ENCODE assay signal across 24 cellular contexts in genomic region chr5:180329606-180330269, GRCh38. TPM values are rescaled to one million over a fixed set of nuclear protein-coding genes. Genes with fewer than 3 reads are reported as not detected.
DNase-seq lines count a peak whose midpoint lies in the region; ATAC-seq, FAIRE-seq and TF ChIP-seq lines count a peak whose summit lies in the region.
"Had no signal": no experiment of that assay in that cellular context is flagged by ENCODE, and none has a peak within 500 bp of the region (broad histone marks: within the 10 kb centered on the region; RNA-seq: fewer than 3 reads in every experiment).

No MANE protein-coding gene starts in this region.

- H3K9ac ChIP-seq in H1 (replicated peaks in 1 of 4; ENCODE audit: extremely low read depth in 1 of 4, low read depth in 3 of 4, low read length in 3 of 4), result no peak overlapping the region

- H3K4me2 ChIP-seq in H1 (ENCODE audit: insufficient read depth in 1 of 2, low read depth in 2 of 2, low read length in 2 of 2) (no peak overlapping the region), osteoblast (ENCODE audit: insufficient read depth, low read length) (peak overlapping the region; percentile 71)

- no peak for ATAC-seq in left cardiac atrium
- ATAC-seq in Right ventricle myocardium inferior, result no peak
- no peak for ATAC-seq in upper lobe of right lung
- ATAC-seq in activated CD4-positive, alpha-beta T cell treated with anti-CD3 and anti-CD28 coated beads for 36 hours, result no peak

- no peak overlapping the region for H4K91ac ChIP-seq in H1 (replicated peaks; ENCODE audit: insufficient read length, low read length)

- no peak overlapping the region for H2BK120ac ChIP-seq in H1 (replicated peaks; ENCODE audit: low read depth, low read length)

- H3K27me3 ChIP-seq in H1 (replicated peaks in 1 of 4; ENCODE audit: control insufficient read depth in 3 of 4, extremely low read depth in 1 of 4, insufficient read depth in 3 of 4, low read length in 3 of 4), result no peaks in the 10 kb centered on the region
- H3K27me3 ChIP-seq in osteoblast (ENCODE audit: insufficient read depth, low read length), result no peaks in the 10 kb centered on the region
- H3K27me3 ChIP-seq in upper lobe of right lung, result no peaks in the 10 kb centered on the region
- H3K27me3 ChIP-seq: BE2C, breast epithelium had no signal

- TF ChIP-seq CTCF in H1 (IDR thresholded peaks at IDR 0.05; ENCODE audit: control extremely low read depth in 1 of 3, insufficient read depth in 1 of 3, low read depth in 1 of 3, low read length in 3 of 3) (no peak), osteoblast (IDR thresholded peaks at IDR 0.05; ENCODE audit: extremely low read depth, low read depth, low read length) (no peak), upper lobe of right lung (IDR thresholded peaks at IDR 0.05) (no peak), GM13977 (IDR thresholded peaks at IDR 0.05; ENCODE audit: extremely low read depth, insufficient read depth, missing control alignments) (no peak)

- no peak overlapping the region for H3K23ac ChIP-seq in H1 (ENCODE audit: insufficient read length)

- peak overlapping the region; percentile 79 for H2BK5ac ChIP-seq in H1 (ENCODE audit: low read depth, low read length)

- no peak overlapping the region for H4K8ac ChIP-seq in H1 (ENCODE audit: extremely low read depth, insufficient read depth, low read length)

- H3K36me3 ChIP-seq in H1 (ENCODE audit: control insufficient read depth in 2 of 4, insufficient read depth in 4 of 4, low read length in 3 of 4) (peaks cover 38 to 74% (median 61%) of the 10 kb centered on the region in 4 experiments), osteoblast (ENCODE audit: insufficient read depth, low read length) (peaks cover 52% of the 10 kb centered on the region), upper lobe of right lung (no peaks in the 10 kb centered on the region)
- H3K36me3 ChIP-seq: BE2C, breast epithelium had no signal

- CTCF ChIA-PET in H1 (lab: Charles Lee; ENCODE audit: partially characterized antibody), result interaction anchor here (0.9 to 14.0 kb wide), 18 partner anchors 8 to 497 kb away, joined by 3 to 192 read pairs (median 5); no protein-coding TSS in a partner anchor
- CTCF ChIA-PET in activated CD4-positive, alpha-beta T cell treated with anti-CD3 and anti-CD28 coated beads for 36 hours (lab: Charles Lee), result interaction anchor here (0.6 to 2.5 kb wide), 13 partner anchors 9 to 665 kb away, joined by 3 to 34 read pairs (median 6); partner anchors contain the start of gene GFPT2

- H3K4me3 Mint-ChIP-seq in activated CD4-positive, alpha-beta T cell treated with anti-CD3 and anti-CD28 coated beads for 36 hours, result no peak overlapping the region
- H3K4me3 Mint-ChIP-seq: activated naive CD8-positive, alpha-beta T cell treated with anti-CD3 and anti-CD28 coated beads, Interleukin-2, amount 50 U/mL, for 24 hours; stimulated activated naive CD8-positive, alpha-beta T cell treated with anti-CD3 and anti-CD28 coated beads, Interleukin-15, amount 100 ng/mL, for 72 hours; T-cell; type B pancreatic cell had no signal

- no peak overlapping the region for H3K27ac Mint-ChIP-seq in activated CD4-positive, alpha-beta T cell treated with anti-CD3 and anti-CD28 coated beads for 36 hours
- H3K27ac Mint-ChIP-seq: activated naive CD8-positive, alpha-beta T cell treated with anti-CD3 and anti-CD28 coated beads, Interleukin-2, amount 50 U/mL, for 24 hours; stimulated activated naive CD8-positive, alpha-beta T cell treated with anti-CD3 and anti-CD28 coated beads, Interleukin-15, amount 100 ng/mL, for 72 hours; T-cell; type B pancreatic cell had no signal

- no peak for TF ChIP-seq RAD21 in H1 (IDR thresholded peaks at IDR 0.05 in 1 of 2, conservative IDR thresholded peaks at IDR 0.05 in 1 of 2; ENCODE audit: low read depth in 2 of 2, low read length in 2 of 2)

- H3K23me2 ChIP-seq in H1 (ENCODE audit: low read depth, low read length), result no peaks in the 10 kb centered on the region

- TF ChIP-seq POLR2A in H1 (IDR thresholded peaks at IDR 0.05; ENCODE audit: control extremely low read depth in 1 of 2, low read depth in 2 of 2, low read length in 2 of 2), result no peak

- FAIRE-seq in H1 (lab: Jason Lieb, UNC), result no peak

- peak overlapping the region; percentile 86 for H2BK20ac ChIP-seq in H1 (ENCODE audit: low read length)

- no peak overlapping the region for H3K14ac ChIP-seq in H1 (ENCODE audit: insufficient read length)

- POLR2A ChIA-PET in H1 (lab: Charles Lee; ENCODE audit: partially characterized antibody), result interaction anchor here (1.0 to 10.9 kb wide), 5 partner anchors 10 to 36 kb away, joined by 3 to 146 read pairs (median 4); no protein-coding TSS in a partner anchor
- POLR2A ChIA-PET in activated CD4-positive, alpha-beta T cell treated with anti-CD3 and anti-CD28 coated beads for 36 hours (lab: Charles Lee), result no interaction called here

- H3K27ac ChIP-seq in H1 (ENCODE audit: low read depth, low read length), result no peak overlapping the region; the same call in 1 of the 2 replicates
- peak overlapping the region; percentile 88 for H3K27ac ChIP-seq in osteoblast (ENCODE audit: low read depth, low read length)
- H3K27ac ChIP-seq in upper lobe of right lung, result peak overlapping the region; percentile 32

- no peak overlapping the region; the same call in 1 of the 2 replicates for H2AK5ac ChIP-seq in H1 (ENCODE audit: low read depth, low read length)

- H3K56ac ChIP-seq in H1 (replicated peaks; ENCODE audit: insufficient read length, low read depth, low read length), result no peak overlapping the region

- no peak for TF ChIP-seq EP300 in H1 (IDR thresholded peaks at IDR 0.05; ENCODE audit: borderline replicate concordance in 1 of 2, low read depth in 2 of 2, low read length in 2 of 2)

- no peak overlapping the region for H2BK12ac ChIP-seq in H1 (ENCODE audit: low read depth, low read length)

- no peaks in the 10 kb centered on the region for H3K9me3 ChIP-seq in H1 (ENCODE audit: insufficient read depth in 2 of 2, low read depth in 1 of 2, low read length in 1 of 2)
- H3K9me3 ChIP-seq in osteoblast (ENCODE audit: low read depth, low read length), result no peaks in the 10 kb centered on the region
- no peaks in the 10 kb centered on the region for H3K9me3 ChIP-seq in upper lobe of right lung
- H3K9me3 ChIP-seq: BE2C, breast epithelium had no signal

- no peak overlapping the region for H4K5ac ChIP-seq in H1 (ENCODE audit: insufficient read length, low read depth, low read length)

- H3K79me1 ChIP-seq in H1 (ENCODE audit: low read depth, low read length), result no peaks in the 10 kb centered on the region; the same call in 1 of the 2 replicates

- H3K4me1 ChIP-seq in H1 (replicated peaks in 1 of 4; ENCODE audit: control insufficient read depth in 3 of 4, insufficient read depth in 4 of 4, low read length in 3 of 4) (peaks cover 12 to 16% (median 12%) of the 10 kb centered on the region in 4 experiments), osteoblast (ENCODE audit: insufficient read depth, low read length) (peaks cover 46% of the 10 kb centered on the region), upper lobe of right lung (peaks cover 5% of the 10 kb centered on the region)
- H3K4me1 ChIP-seq: BE2C, breast epithelium had no signal

- H3K79me2 ChIP-seq in H1 (ENCODE audit: control insufficient read depth in 1 of 2, insufficient read depth in 2 of 2, low read length in 2 of 2) (no peaks in the 10 kb centered on the region), osteoblast (ENCODE audit: insufficient read depth, low read length) (no peaks in the 10 kb centered on the region)

- in situ Hi-C loops in GM13977 (cut with MboI; ENCODE audit: low pct_unique_long_range_greater_than_20kb, low sequenced_read_pairs, unreplicated experiment), result no loop called here

- peaks cover 12% of the 10 kb centered on the region for H3K27me3 Mint-ChIP-seq in activated CD4-positive, alpha-beta T cell treated with anti-CD3 and anti-CD28 coated beads for 36 hours

- H3K4ac ChIP-seq in H1 (replicated peaks; ENCODE audit: insufficient read length, low read depth, low read length), result no peak overlapping the region

- 92% methylated on average over 8 of the region's 8 CpGs; no CpG with 5 or more reads in 1 of the 2 experiments for WGBS in H1 (ENCODE audit: extremely low coverage in 1 of 2, insufficient coverage in 1 of 2, insufficient read length in 1 of 2, insufficient replicate concordance in 2 of 2, low coverage in 1 of 2, low lambda C conversion rate in 2 of 2, missing lambda C conversion rate in 1 of 2), 2 experiments

- 0 out of 2 replicates have a peak overlapping the region, but pooled peaks have one; percentile 13 for H3K18ac ChIP-seq in H1 (ENCODE audit: extremely low read depth, low read length)

- H3K4me1 Mint-ChIP-seq in activated CD4-positive, alpha-beta T cell treated with anti-CD3 and anti-CD28 coated beads for 36 hours, result no peaks in the 10 kb centered on the region
- H3K4me1 Mint-ChIP-seq: activated naive CD8-positive, alpha-beta T cell treated with anti-CD3 and anti-CD28 coated beads, Interleukin-2, amount 50 U/mL, for 24 hours had no signal

- H4K20me1 ChIP-seq in H1 (replicated peaks in 1 of 2; ENCODE audit: control insufficient read depth in 1 of 2, insufficient read depth in 2 of 2, low read length in 2 of 2) (peaks cover 0 to 7% of the 10 kb centered on the region in 2 experiments), osteoblast (ENCODE audit: insufficient read depth, low read length) (no peaks in the 10 kb centered on the region)

- H3K4me3 ChIP-seq in H1 (ENCODE audit: extremely low read depth in 1 of 4, insufficient read depth in 2 of 4, low read depth in 3 of 4, low read length in 4 of 4), result no peak overlapping the region
- no peak overlapping the region for H3K4me3 ChIP-seq in osteoblast (ENCODE audit: insufficient read depth, low read length)
- no peak overlapping the region for H3K4me3 ChIP-seq in upper lobe of right lung
- H3K4me3 ChIP-seq: breast epithelium had no signal

- H3K9me3 Mint-ChIP-seq in activated CD4-positive, alpha-beta T cell treated with anti-CD3 and anti-CD28 coated beads for 36 hours (ENCODE audit: low read depth), result no peaks in the 10 kb centered on the region
- H3K9me3 Mint-ChIP-seq: activated naive CD8-positive, alpha-beta T cell treated with anti-CD3 and anti-CD28 coated beads, Interleukin-2, amount 50 U/mL, for 24 hours; stimulated activated naive CD8-positive, alpha-beta T cell treated with anti-CD3 and anti-CD28 coated beads, Interleukin-15, amount 100 ng/mL, for 72 hours; T-cell; type B pancreatic cell had no signal

- H2AFZ ChIP-seq in H1 (ENCODE audit: low read length) (no peak overlapping the region), osteoblast (ENCODE audit: low read length) (no peak overlapping the region)

- H2BK15ac ChIP-seq in H1 (ENCODE audit: low read length), result 0 out of 2 replicates have a peak overlapping the region, but pooled peaks have one; percentile 72

- H3K36me3 Mint-ChIP-seq in activated CD4-positive, alpha-beta T cell treated with anti-CD3 and anti-CD28 coated beads for 36 hours (ENCODE audit: low read depth), result no peaks in the 10 kb centered on the region
- H3K36me3 Mint-ChIP-seq: T-cell had no signal

- peak; percentile 9 for DNase-seq in left cardiac atrium
- DNase-seq in Right ventricle myocardium inferior (ENCODE audit: missing footprints), result no peak
- DNase-seq in H1 (ENCODE audit: low read depth in 1 of 2, low spot score in 2 of 2), result no peak
- no peak for DNase-seq in osteoblast (ENCODE audit: insufficient read length, low spot score, missing footprints)
- DNase-seq in upper lobe of right lung, result no peak
- DNase-seq in GM13977 (ENCODE audit: low spot score), result no peak
- DNase-seq in activated CD4-positive, alpha-beta T cell treated with anti-CD3 and anti-CD28 coated beads for 36 hours, result no peak
- no peak for DNase-seq in activated naive CD4-positive, alpha-beta T cell treated with Interleukin-2 at 50 U/mL for 16 hours
- DNase-seq: activated CD8-positive, alpha-beta memory T cell treated with anti-CD3 and anti-CD28 coated beads, Interleukin-2, amount 50 U/mL, for 48 hours; activated naive CD8-positive, alpha-beta T cell treated with anti-CD3 and anti-CD28 coated beads, Interleukin-2, amount 50 U/mL, for 24 hours; BE2C; GF-D8; head of caudate nucleus; Karpas-422; NCI-H2029; NCI-H345; NCI-H774; SIG-M5; stimulated activated CD4-positive, alpha-beta T cell treated with anti-CD3 and anti-CD28 coated beads, Interleukin-12 subunit alpha, Interleukin-12 subunit beta, amount 100 ng/mL, for 4 hours; stimulated activated CD4-positive, alpha-beta T cell treated with anti-CD3 and anti-CD28 coated beads, Interleukin-4, amount 100 ng/mL, for 4 hours; stimulated activated naive CD8-positive, alpha-beta T cell treated with anti-CD3 and anti-CD28 coated beads, Interleukin-15, amount 100 ng/mL, for 72 hours; T-cell had no signal

- intact Hi-C loops in left cardiac atrium (cut with DNase I) (no loop called here), Right ventricle myocardium inferior (cut with DNase I) (loop anchor here (5.0 kb wide), 2 partner anchors 37 to 202 kb away; partner anchors contain the start of gene MAPK9), upper lobe of right lung (cut with DNase I) (no loop called here)
- intact Hi-C loops in activated CD4-positive, alpha-beta T cell treated with anti-CD3 and anti-CD28 coated beads for 36 hours (cut with DNase I, micrococcal nuclease), result loop anchor here (5.0 kb wide), 3 partner anchors 127 to 202 kb away; no protein-coding TSS in a partner anchor

RNA-seq across cellular contexts. Expression of gene GFPT2, which starts 23.4 kb away (rescaled TPM):
- total RNA-seq in left cardiac atrium, result 10 to 100 TPM; 27.3 to 44.5 TPM
- total RNA-seq in Right ventricle myocardium inferior, result 15.3 TPM
- total RNA-seq in H1 (2021; fragmentation: NEBNext Ultra II Directional; extraction: Animal tissue kit (Norgen Biotek cat#: 25700)), result 141 and 143 TPM in 2 replicates
- polyA plus RNA-seq in H1 (2011; rRNA removed), result 83.7 and 90.0 TPM in 2 replicates
- 101 TPM for polyA plus RNA-seq in H1 (2011; cell fraction: cytosol; rRNA removed)
- polyA plus RNA-seq in H1 (2011; cell fraction: nucleus; rRNA removed), result 136 TPM
- 78.6 to 104 TPM (median 83.3 TPM) in 4 replicates for polyA plus RNA-seq in H1 (2012, experiment 1 of 2)
- polyA plus RNA-seq in H1 (2012, experiment 2 of 2), result 47.5 TPM
- polyA plus RNA-seq in H1 (2013, experiment 1 of 2), result 73.7 TPM
- polyA plus RNA-seq in H1 (2013, experiment 2 of 2), result 66.5 TPM
- polyA minus RNA-seq in H1 (2011; rRNA and poly(A)+ RNA removed), result 118 and 127 TPM in 2 replicates
- polyA minus RNA-seq in H1 (2011; cell fraction: cytosol; rRNA and poly(A)+ RNA removed), result 56.6 TPM
- polyA minus RNA-seq in H1 (2011; cell fraction: nucleus; rRNA and poly(A)+ RNA removed), result 80.8 TPM
- 30.4 and 39.5 TPM in 2 replicates for total RNA-seq in osteoblast
- total RNA-seq in upper lobe of right lung, result 20.4 TPM
- under 1 TPM; 0.16 TPM for total RNA-seq in activated CD4-positive, alpha-beta T cell treated with anti-CD3 and anti-CD28 coated beads for 36 hours

RNA-seq across cellular contexts. Expression of gene MAPK9, which starts 37.9 kb away (rescaled TPM):
- total RNA-seq in left cardiac atrium, result 10 to 100 TPM; 33.8 to 38.8 TPM
- total RNA-seq in Right ventricle myocardium inferior, result 41.7 TPM
- total RNA-seq in H1 (2021; fragmentation: NEBNext Ultra II Directional; extraction: Animal tissue kit (Norgen Biotek cat#: 25700)), result 37.9 and 43.7 TPM in 2 replicates
- polyA plus RNA-seq in H1 (2011; rRNA removed), result 18.3 and 22.3 TPM in 2 replicates
- 27.1 TPM for polyA plus RNA-seq in H1 (2011; cell fraction: cytosol; rRNA removed)
- polyA plus RNA-seq in H1 (2011; cell fraction: nucleus; rRNA removed), result 16.9 TPM
- 20.5 to 30.0 TPM (median 24.3 TPM) in 4 replicates for polyA plus RNA-seq in H1 (2012, experiment 1 of 2)
- polyA plus RNA-seq in H1 (2012, experiment 2 of 2), result 2.9 TPM
- polyA plus RNA-seq in H1 (2013, experiment 1 of 2), result 21.8 TPM
- polyA plus RNA-seq in H1 (2013, experiment 2 of 2), result 22.3 TPM
- polyA minus RNA-seq in H1 (2011; rRNA and poly(A)+ RNA removed), result 47.8 and 64.8 TPM in 2 replicates
- polyA minus RNA-seq in H1 (2011; cell fraction: cytosol; rRNA and poly(A)+ RNA removed), result 17.2 TPM
- polyA minus RNA-seq in H1 (2011; cell fraction: nucleus; rRNA and poly(A)+ RNA removed), result 28.5 TPM
- 31.8 and 36.8 TPM in 2 replicates for total RNA-seq in osteoblast
- total RNA-seq in upper lobe of right lung, result 39.5 TPM
- total RNA-seq in activated CD4-positive, alpha-beta T cell treated with anti-CD3 and anti-CD28 coated beads for 36 hours, result 10 to 100 TPM; 37.0 to 38.1 TPM

Comparison
In these comparisons a context has a peak if more than half of its experiments do, and no peak if none do; other contexts are left out.
1. intact Hi-C loops: an anchor here in Right ventricle myocardium inferior (5.0 kb wide) and activated CD4-positive, alpha-beta T cell treated with anti-CD3 and anti-CD28 coated beads for 36 hours (5.0 kb wide); none called in left cardiac atrium and upper lobe of right lung.
2. RNA of gene GFPT2, which starts 23.4 kb away (total RNA-seq): 141 to 143 TPM in H1, 27.3 to 44.5 TPM in left cardiac atrium, 30.4 to 39.5 TPM in osteoblast, 20.4 TPM in upper lobe of right lung (single experiment) and 15.3 TPM in Right ventricle myocardium inferior (single experiment); 0.16 TPM in activated CD4-positive, alpha-beta T cell treated with anti-CD3 and anti-CD28 coated beads for 36 hours; every median in the first group is over 10 times any median in the second.